In the genomic region with DNA sequence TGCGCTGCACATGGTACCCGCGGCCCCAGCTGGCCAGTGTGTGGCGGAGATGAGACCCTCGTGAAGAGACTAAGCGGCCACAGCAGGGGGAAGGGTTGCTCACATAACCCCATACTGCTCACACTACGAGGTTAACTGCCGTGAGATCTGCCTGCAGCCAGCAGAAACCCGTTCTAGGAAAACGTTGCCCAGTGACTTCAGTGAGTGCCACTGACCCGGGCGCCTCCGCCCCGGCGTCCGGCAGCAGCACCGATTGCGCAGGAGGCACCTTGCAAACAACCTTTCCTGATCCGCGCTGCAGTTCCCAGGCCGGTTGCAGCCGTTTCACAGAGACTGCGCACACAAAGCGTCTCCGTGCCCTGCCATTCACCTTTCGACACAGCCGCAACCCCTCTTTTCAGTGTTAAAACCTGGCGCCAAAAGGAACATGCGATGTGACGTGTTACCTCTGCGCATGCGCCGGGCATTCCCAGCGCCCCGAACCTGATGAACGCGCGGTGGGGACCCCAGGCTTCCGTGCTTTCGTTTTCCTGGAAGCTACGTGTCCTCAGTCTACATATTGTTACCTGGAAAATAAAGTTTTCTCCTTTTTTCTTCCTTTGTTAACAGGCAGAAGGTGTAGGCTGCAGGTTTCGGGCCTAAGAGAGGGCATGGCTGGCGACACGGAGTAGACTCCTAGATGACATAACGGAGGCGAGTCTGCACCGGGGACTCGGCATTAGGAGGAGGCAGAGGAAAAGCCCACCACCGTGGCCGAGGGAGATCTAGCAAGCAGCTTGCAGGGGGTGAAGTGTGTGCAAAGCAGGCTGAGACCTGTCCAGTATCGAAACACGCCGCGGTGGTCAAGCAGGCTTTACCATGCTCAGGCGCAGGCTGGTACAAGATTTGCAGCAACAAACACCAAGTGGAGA, we compare ENCODE assay signal across 8 cellular contexts.
DNase-seq lines count a peak whose midpoint lies in the region; ATAC-seq lines count a peak whose summit lies in the region.

No MANE protein-coding gene starts in this region.

- ATAC-seq in GM18907 (IDR thresholded peaks at IDR 0.05; ENCODE audit: unreplicated experiment) (peak; percentile 82), HG03196 (IDR thresholded peaks at IDR 0.05; ENCODE audit: unreplicated experiment) (peak; percentile 82)

- in situ Hi-C loops in ACHN (cut with HindIII; ENCODE audit: low pct_ligation_motif_present, low pct_unique_long_range_greater_than_20kb, low sequenced_read_pairs) = no loop called here

- no peaks in the 10 kb centered on the region for H3K36me3 ChIP-seq in endocrine pancreas (ENCODE audit: control insufficient read depth, insufficient read depth, low read length)

- no peaks in the 10 kb centered on the region for H3K27me3 ChIP-seq in endocrine pancreas (ENCODE audit: control insufficient read depth, insufficient read depth, low read length)

- no peaks in the 10 kb centered on the region for H3K4me1 ChIP-seq in endocrine pancreas (ENCODE audit: control insufficient read depth, insufficient read depth, low read length)

- H3K4me3 ChIP-seq in endocrine pancreas (ENCODE audit: control insufficient read depth, insufficient read depth, low read length) = peak overlapping the region; percentile 75

- no peaks in the 10 kb centered on the region for H3K9me3 ChIP-seq in endocrine pancreas (ENCODE audit: control insufficient read depth, low read length)

- H3K9ac ChIP-seq in endocrine pancreas (ENCODE audit: control insufficient read depth, insufficient read depth, low read length) = peak overlapping the region; percentile 57

- DNase-seq in ACHN (peak; percentile 64), NCI-H748 (lab: John Stamatoyannopoulos, UW; ENCODE audit: unreplicated experiment) (peak; percentile 86), midbrain (lab: John Stamatoyannopoulos, UW) (peak; percentile 71)
- peak; percentile 92 for DNase-seq in activated CD8-positive, alpha-beta memory T cell treated with anti-CD3 and anti-CD28 coated beads for 24 hours
- DNase-seq in stimulated activated CD8-positive, alpha-beta memory T cell treated with anti-CD3 and anti-CD28 coated beads, Interleukin-2, amount 100 ng/mL, for 48 hours (ENCODE audit: low read depth in 2 of 2) = peak; percentile 67 to 75

Comparison
In these comparisons a context has a peak if more than half of its experiments do, and no peak if none do; other contexts are left out.
1. Peak in every context shown above with its lines: DNase-seq, ATAC-seq and H3K4me3 ChIP-seq.